In the genomic region with DNA sequence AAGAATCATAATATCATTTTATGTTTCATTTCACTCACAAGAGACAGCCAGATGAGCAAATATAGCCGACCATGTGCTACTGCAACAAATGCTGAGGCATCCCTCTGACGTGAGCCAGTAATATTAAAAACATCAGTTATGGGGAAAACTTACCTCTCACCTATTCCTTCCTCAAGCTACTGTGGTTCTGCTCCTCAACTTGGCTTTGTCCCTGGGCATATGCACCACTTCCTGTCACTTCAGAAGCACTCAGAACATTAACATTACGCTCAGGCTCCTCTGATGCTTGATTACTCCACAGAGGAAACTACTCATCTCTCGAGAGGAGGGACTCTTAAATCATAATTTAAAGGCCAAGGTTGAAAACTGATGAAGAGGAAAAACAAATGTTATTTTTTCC, we compare ENCODE assay signal across 2 cellular contexts.
TF ChIP-seq lines count a peak whose summit lies in the region.

No MANE protein-coding gene starts in this region.

TF ChIP-seq in GM23338, 12 proteins besides CTCF, POLR2A, EP300 and RAD21 (continued from another document):
- TF ChIP-seq, protein P1, sequence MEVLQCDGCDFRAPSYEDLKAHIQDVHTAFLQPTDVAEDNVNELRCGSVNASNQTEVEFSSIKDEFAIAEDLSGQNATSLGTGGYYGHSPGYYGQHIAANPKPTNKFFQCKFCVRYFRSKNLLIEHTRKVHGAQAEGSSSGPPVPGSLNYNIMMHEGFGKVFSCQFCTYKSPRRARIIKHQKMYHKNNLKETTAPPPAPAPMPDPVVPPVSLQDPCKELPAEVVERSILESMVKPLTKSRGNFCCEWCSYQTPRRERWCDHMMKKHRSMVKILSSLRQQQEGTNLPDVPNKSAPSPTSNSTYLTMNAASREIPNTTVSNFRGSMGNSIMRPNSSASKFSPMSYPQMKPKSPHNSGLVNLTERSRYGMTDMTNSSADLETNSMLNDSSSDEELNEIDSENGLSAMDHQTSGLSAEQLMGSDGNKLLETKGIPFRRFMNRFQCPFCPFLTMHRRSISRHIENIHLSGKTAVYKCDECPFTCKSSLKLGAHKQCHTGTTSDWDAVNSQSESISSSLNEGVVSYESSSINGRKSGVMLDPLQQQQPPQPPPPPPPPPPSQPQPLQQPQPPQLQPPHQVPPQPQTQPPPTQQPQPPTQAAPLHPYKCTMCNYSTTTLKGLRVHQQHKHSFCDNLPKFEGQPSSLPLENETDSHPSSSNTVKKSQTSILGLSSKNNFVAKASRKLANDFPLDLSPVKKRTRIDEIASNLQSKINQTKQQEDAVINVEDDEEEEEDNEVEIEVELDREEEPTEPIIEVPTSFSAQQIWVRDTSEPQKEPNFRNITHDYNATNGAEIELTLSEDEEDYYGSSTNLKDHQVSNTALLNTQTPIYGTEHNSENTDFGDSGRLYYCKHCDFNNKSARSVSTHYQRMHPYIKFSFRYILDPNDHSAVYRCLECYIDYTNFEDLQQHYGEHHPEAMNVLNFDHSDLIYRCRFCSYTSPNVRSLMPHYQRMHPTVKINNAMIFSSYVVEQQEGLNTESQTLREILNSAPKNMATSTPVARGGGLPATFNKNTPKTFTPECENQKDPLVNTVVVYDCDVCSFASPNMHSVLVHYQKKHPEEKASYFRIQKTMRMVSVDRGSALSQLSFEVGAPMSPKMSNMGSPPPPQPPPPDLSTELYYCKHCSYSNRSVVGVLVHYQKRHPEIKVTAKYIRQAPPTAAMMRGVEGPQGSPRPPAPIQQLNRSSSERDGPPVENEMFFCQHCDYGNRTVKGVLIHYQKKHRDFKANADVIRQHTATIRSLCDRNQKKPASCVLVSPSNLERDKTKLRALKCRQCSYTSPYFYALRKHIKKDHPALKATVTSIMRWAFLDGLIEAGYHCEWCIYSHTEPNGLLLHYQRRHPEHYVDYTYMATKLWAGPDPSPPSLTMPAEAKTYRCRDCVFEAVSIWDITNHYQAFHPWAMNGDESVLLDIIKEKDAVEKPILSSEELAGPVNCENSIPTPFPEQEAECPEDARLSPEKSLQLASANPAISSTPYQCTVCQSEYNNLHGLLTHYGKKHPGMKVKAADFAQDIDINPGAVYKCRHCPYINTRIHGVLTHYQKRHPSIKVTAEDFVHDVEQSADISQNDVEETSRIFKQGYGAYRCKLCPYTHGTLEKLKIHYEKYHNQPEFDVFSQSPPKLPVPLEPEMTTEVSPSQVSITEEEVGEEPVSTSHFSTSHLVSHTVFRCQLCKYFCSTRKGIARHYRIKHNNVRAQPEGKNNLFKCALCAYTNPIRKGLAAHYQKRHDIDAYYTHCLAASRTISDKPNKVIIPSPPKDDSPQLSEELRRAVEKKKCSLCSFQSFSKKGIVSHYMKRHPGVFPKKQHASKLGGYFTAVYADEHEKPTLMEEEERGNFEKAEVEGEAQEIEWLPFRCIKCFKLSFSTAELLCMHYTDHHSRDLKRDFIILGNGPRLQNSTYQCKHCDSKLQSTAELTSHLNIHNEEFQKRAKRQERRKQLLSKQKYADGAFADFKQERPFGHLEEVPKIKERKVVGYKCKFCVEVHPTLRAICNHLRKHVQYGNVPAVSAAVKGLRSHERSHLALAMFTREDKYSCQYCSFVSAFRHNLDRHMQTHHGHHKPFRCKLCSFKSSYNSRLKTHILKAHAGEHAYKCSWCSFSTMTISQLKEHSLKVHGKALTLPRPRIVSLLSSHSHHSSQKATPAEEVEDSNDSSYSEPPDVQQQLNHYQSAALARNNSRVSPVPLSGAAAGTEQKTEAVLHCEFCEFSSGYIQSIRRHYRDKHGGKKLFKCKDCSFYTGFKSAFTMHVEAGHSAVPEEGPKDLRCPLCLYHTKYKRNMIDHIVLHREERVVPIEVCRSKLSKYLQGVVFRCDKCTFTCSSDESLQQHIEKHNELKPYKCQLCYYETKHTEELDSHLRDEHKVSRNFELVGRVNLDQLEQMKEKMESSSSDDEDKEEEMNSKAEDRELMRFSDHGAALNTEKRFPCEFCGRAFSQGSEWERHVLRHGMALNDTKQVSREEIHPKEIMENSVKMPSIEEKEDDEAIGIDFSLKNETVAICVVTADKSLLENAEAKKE (CRISPR knock-in tag; IDR thresholded peaks at IDR 0.05) = no peak
- TF ChIP-seq JUNB (IDR thresholded peaks at IDR 0.05; ENCODE audit: unreplicated experiment) (no peak), EZH2 (IDR thresholded peaks at IDR 0.05; ENCODE audit: low read depth, unreplicated experiment) (no peak), ZNF331 (CRISPR knock-in tag; IDR thresholded peaks at IDR 0.05; ENCODE audit: low read depth) (no peak), STAT1 (IDR thresholded peaks at IDR 0.05; ENCODE audit: unreplicated experiment) (no peak), NANOG (IDR thresholded peaks at IDR 0.05; ENCODE audit: borderline replicate concordance) (no peak), EZH2phosphoT487 (IDR thresholded peaks at IDR 0.05; ENCODE audit: unreplicated experiment) (no peak), POLR2AphosphoS5 (IDR thresholded peaks at IDR 0.05; ENCODE audit: low read depth) (no peak)
- TF ChIP-seq, protein P2, sequence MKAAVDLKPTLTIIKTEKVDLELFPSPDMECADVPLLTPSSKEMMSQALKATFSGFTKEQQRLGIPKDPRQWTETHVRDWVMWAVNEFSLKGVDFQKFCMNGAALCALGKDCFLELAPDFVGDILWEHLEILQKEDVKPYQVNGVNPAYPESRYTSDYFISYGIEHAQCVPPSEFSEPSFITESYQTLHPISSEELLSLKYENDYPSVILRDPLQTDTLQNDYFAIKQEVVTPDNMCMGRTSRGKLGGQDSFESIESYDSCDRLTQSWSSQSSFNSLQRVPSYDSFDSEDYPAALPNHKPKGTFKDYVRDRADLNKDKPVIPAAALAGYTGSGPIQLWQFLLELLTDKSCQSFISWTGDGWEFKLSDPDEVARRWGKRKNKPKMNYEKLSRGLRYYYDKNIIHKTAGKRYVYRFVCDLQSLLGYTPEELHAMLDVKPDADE (IDR thresholded peaks at IDR 0.05) = no peak
- TF ChIP-seq, protein P3, sequence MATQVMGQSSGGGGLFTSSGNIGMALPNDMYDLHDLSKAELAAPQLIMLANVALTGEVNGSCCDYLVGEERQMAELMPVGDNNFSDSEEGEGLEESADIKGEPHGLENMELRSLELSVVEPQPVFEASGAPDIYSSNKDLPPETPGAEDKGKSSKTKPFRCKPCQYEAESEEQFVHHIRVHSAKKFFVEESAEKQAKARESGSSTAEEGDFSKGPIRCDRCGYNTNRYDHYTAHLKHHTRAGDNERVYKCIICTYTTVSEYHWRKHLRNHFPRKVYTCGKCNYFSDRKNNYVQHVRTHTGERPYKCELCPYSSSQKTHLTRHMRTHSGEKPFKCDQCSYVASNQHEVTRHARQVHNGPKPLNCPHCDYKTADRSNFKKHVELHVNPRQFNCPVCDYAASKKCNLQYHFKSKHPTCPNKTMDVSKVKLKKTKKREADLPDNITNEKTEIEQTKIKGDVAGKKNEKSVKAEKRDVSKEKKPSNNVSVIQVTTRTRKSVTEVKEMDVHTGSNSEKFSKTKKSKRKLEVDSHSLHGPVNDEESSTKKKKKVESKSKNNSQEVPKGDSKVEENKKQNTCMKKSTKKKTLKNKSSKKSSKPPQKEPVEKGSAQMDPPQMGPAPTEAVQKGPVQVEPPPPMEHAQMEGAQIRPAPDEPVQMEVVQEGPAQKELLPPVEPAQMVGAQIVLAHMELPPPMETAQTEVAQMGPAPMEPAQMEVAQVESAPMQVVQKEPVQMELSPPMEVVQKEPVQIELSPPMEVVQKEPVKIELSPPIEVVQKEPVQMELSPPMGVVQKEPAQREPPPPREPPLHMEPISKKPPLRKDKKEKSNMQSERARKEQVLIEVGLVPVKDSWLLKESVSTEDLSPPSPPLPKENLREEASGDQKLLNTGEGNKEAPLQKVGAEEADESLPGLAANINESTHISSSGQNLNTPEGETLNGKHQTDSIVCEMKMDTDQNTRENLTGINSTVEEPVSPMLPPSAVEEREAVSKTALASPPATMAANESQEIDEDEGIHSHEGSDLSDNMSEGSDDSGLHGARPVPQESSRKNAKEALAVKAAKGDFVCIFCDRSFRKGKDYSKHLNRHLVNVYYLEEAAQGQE (IDR thresholded peaks at IDR 0.05; ENCODE audit: unreplicated experiment) = no peak

TF ChIP-seq in WTC11, 78 proteins besides CTCF, POLR2A, EP300 and RAD21 (continued from another document):
- TF ChIP-seq, protein P4, sequence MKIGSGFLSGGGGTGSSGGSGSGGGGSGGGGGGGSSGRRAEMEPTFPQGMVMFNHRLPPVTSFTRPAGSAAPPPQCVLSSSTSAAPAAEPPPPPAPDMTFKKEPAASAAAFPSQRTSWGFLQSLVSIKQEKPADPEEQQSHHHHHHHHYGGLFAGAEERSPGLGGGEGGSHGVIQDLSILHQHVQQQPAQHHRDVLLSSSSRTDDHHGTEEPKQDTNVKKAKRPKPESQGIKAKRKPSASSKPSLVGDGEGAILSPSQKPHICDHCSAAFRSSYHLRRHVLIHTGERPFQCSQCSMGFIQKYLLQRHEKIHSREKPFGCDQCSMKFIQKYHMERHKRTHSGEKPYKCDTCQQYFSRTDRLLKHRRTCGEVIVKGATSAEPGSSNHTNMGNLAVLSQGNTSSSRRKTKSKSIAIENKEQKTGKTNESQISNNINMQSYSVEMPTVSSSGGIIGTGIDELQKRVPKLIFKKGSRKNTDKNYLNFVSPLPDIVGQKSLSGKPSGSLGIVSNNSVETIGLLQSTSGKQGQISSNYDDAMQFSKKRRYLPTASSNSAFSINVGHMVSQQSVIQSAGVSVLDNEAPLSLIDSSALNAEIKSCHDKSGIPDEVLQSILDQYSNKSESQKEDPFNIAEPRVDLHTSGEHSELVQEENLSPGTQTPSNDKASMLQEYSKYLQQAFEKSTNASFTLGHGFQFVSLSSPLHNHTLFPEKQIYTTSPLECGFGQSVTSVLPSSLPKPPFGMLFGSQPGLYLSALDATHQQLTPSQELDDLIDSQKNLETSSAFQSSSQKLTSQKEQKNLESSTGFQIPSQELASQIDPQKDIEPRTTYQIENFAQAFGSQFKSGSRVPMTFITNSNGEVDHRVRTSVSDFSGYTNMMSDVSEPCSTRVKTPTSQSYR (CRISPR knock-in tag; IDR thresholded peaks at IDR 0.05) = no peak
- TF ChIP-seq TEAD1 (CRISPR knock-in tag; IDR thresholded peaks at IDR 0.05) (no peak), TP53 (CRISPR knock-in tag; IDR thresholded peaks at IDR 0.05) (no peak), NR2C2 (CRISPR knock-in tag; IDR thresholded peaks at IDR 0.05) (no peak), SMAD3 (CRISPR knock-in tag; IDR thresholded peaks at IDR 0.05; ENCODE audit: borderline replicate concordance) (no peak), FOXJ3 (CRISPR knock-in tag; IDR thresholded peaks at IDR 0.05; ENCODE audit: borderline replicate concordance) (no peak)
